ENCODE assay signal across 20 cellular contexts in genomic region chr6:34517461-34517868, GRCh38. TPM values are rescaled to one million over a fixed set of nuclear protein-coding genes. Genes with fewer than 3 reads are reported as not detected.
"Had no signal": no experiment of that assay in that cellular context is flagged by ENCODE, and none has a peak within 500 bp of the region (broad histone marks: within the 10 kb centered on the region; RNA-seq: fewer than 3 reads in every experiment).

No MANE protein-coding gene starts in this region.

- H3K27me3 ChIP-seq: ascending aorta, breast epithelium had no signal

- H3K27ac Mint-ChIP-seq: activated CD8-positive, alpha-beta T cell treated with anti-CD3 and anti-CD28 coated beads, Interleukin-2, amount 10 ng/mL, durations not matched to agents 7 days and 5 days; activated naive CD8-positive, alpha-beta T cell treated with anti-CD3 and anti-CD28 coated beads, Interleukin-2, amount 50 U/mL, for 24 hours; activated T-cell treated with anti-CD3 and anti-CD28 coated beads, Interleukin-2, amount 50 U/mL, for 72 hours had no signal

- ATAC-seq: activated CD8-positive, alpha-beta T cell treated with anti-CD3 and anti-CD28 coated beads, Interleukin-2, amount 10 ng/mL, durations not matched to agents 7 days and 5 days; activated naive CD8-positive, alpha-beta T cell treated with anti-CD3 and anti-CD28 coated beads, Interleukin-2, amount 50 U/mL, for 24 hours; activated T-cell treated with anti-CD3 and anti-CD28 coated beads, Interleukin-2, amount 50 U/mL, for 72 hours; left lobe of liver; mucosa of descending colon; naive thymus-derived CD8-positive, alpha-beta T cell had no signal

- H3K27ac ChIP-seq: ascending aorta, breast epithelium, esophagus muscularis mucosa, neutrophil, upper lobe of left lung had no signal

- H3K4me1 ChIP-seq: ascending aorta, breast epithelium had no signal

- H3K4me3 ChIP-seq: ascending aorta, breast epithelium, esophagus muscularis mucosa, mucosa of descending colon, upper lobe of left lung had no signal

- H3K9me3 Mint-ChIP-seq: activated naive CD8-positive, alpha-beta T cell treated with anti-CD3 and anti-CD28 coated beads, Interleukin-2, amount 50 U/mL, for 24 hours; activated T-cell treated with anti-CD3 and anti-CD28 coated beads, Interleukin-2, amount 50 U/mL, for 72 hours; naive thymus-derived CD8-positive, alpha-beta T cell had no signal

- DNase-seq: activated CD4-positive, alpha-beta T cell treated with anti-CD3 and anti-CD28 coated beads for 4 hours; activated CD8-positive, alpha-beta memory T cell treated with anti-CD3 and anti-CD28 coated beads, Interleukin-2, amount 50 U/mL, for 4 hours; activated CD8-positive, alpha-beta T cell treated with anti-CD3 and anti-CD28 coated beads, Interleukin-2, amount 10 ng/mL, durations not matched to agents 7 days and 5 days; activated gamma-delta T cell treated with Interleukin-2 at 50 U/mL for 16 hours; activated naive CD8-positive, alpha-beta T cell treated with anti-CD3 and anti-CD28 coated beads, Interleukin-2, amount 50 U/mL, for 24 hours; activated T-cell treated with anti-CD3 and anti-CD28 coated beads, Interleukin-2, amount 50 U/mL, for 72 hours; mucosa of descending colon; retina; stimulated activated CD4-positive, alpha-beta T cell treated with anti-CD3 and anti-CD28 coated beads, Interleukin-4, amount 100 ng/mL, for 1 hour; stimulated activated naive CD4-positive, alpha-beta T cell; T-helper 9 cell; upper lobe of left lung; WERI-Rb-1 had no signal

- H3K36me3 Mint-ChIP-seq: naive thymus-derived CD8-positive, alpha-beta T cell had no signal

- H3K36me3 ChIP-seq: ascending aorta, breast epithelium, esophagus muscularis mucosa, neutrophil, upper lobe of left lung had no signal

- H3K9me3 ChIP-seq: ascending aorta, breast epithelium, esophagus muscularis mucosa, mucosa of descending colon, neutrophil, upper lobe of left lung had no signal

- H3K4me1 Mint-ChIP-seq: activated naive CD8-positive, alpha-beta T cell treated with anti-CD3 and anti-CD28 coated beads, Interleukin-2, amount 50 U/mL, for 24 hours had no signal

- H3K4me3 Mint-ChIP-seq: activated CD8-positive, alpha-beta T cell treated with anti-CD3 and anti-CD28 coated beads, Interleukin-2, amount 10 ng/mL, durations not matched to agents 7 days and 5 days; activated naive CD8-positive, alpha-beta T cell treated with anti-CD3 and anti-CD28 coated beads, Interleukin-2, amount 50 U/mL, for 24 hours; activated T-cell treated with anti-CD3 and anti-CD28 coated beads, Interleukin-2, amount 50 U/mL, for 72 hours; naive thymus-derived CD8-positive, alpha-beta T cell had no signal

RNA-seq across cellular contexts. Expression of gene SPDEF, which starts 38.7 kb away (rescaled TPM):
- total RNA-seq: ascending aorta; esophagus muscularis mucosa; naive thymus-derived CD8-positive, alpha-beta T cell; SK-MEL-5 had no signal
- polyA plus RNA-seq: naive thymus-derived CD8-positive, alpha-beta T cell had no signal

RNA-seq across cellular contexts. Expression of gene PACSIN1, which starts 51.6 kb away (rescaled TPM):
- total RNA-seq: ascending aorta, left lobe of liver, SK-MEL-5 had no signal
